1 cellular context compared by ENCODE assay signal in genomic region chr2:233453916-233454315, GRCh38.
TF ChIP-seq lines count a peak whose summit lies in the region.

No MANE protein-coding gene starts in this region.

TF ChIP-seq in HepG2, 621 proteins besides CTCF, POLR2A, EP300 and RAD21 (continued from another document):
- TF ChIP-seq AHDC1 (CRISPR knock-in tag; IDR thresholded peaks at IDR 0.05; ENCODE audit: borderline replicate concordance) (no peak), SSRP1 (CRISPR knock-in tag; IDR thresholded peaks at IDR 0.05) (no peak), SCMH1 (CRISPR knock-in tag; IDR thresholded peaks at IDR 0.05; ENCODE audit: borderline replicate concordance) (no peak), SYNCRIP (IDR thresholded peaks at IDR 0.05; ENCODE audit: insufficient read depth, low read depth, low read length) (no peak)
- TF ChIP-seq, protein P1, sequence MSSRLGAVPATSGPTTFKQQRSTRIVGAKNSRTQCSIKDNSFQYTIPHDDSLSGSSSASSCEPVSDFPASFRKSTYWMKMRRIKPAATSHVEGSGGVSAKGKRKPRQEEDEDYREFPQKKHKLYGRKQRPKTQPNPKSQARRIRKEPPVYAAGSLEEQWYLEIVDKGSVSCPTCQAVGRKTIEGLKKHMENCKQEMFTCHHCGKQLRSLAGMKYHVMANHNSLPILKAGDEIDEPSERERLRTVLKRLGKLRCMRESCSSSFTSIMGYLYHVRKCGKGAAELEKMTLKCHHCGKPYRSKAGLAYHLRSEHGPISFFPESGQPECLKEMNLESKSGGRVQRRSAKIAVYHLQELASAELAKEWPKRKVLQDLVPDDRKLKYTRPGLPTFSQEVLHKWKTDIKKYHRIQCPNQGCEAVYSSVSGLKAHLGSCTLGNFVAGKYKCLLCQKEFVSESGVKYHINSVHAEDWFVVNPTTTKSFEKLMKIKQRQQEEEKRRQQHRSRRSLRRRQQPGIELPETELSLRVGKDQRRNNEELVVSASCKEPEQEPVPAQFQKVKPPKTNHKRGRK (CRISPR knock-in tag; IDR thresholded peaks at IDR 0.05) = no peak
- TF ChIP-seq, protein P2, sequence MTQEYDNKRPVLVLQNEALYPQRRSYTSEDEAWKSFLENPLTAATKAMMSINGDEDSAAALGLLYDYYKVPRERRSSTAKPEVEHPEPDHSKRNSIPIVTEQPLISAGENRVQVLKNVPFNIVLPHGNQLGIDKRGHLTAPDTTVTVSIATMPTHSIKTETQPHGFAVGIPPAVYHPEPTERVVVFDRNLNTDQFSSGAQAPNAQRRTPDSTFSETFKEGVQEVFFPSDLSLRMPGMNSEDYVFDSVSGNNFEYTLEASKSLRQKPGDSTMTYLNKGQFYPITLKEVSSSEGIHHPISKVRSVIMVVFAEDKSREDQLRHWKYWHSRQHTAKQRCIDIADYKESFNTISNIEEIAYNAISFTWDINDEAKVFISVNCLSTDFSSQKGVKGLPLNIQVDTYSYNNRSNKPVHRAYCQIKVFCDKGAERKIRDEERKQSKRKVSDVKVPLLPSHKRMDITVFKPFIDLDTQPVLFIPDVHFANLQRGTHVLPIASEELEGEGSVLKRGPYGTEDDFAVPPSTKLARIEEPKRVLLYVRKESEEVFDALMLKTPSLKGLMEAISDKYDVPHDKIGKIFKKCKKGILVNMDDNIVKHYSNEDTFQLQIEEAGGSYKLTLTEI (CRISPR knock-in tag; conservative IDR thresholded peaks at IDR 0.05) = no peak
